In the genomic region with DNA sequence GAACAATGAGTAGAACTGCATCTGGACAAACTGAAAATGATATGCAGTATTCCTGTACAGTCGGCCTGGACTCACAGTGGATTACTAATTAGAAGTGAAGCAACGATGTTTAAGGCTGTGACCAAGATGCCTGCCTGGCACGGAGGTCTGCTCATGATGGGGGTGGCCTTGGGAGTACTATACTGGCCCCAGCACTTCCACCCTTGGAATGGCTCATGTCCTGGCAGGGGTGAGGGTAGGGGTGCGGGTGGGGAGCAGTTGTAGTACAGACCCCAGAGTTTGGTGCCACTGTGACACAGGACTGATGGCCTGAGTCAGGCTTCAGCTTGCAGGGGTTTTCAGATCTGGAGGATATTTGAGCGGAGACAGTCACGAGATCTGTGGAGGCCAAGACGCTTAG, we compare ENCODE assay signal across 20 cellular contexts. TPM values are rescaled to one million over a fixed set of nuclear protein-coding genes. Genes with fewer than 3 reads are reported as not detected.
DNase-seq lines count a peak whose midpoint lies in the region; ATAC-seq and TF ChIP-seq lines count a peak whose summit lies in the region.
"Had no signal": no experiment of that assay in that cellular context is flagged by ENCODE, and none has a peak within 500 bp of the region (broad histone marks: within the 10 kb centered on the region; RNA-seq: fewer than 3 reads in every experiment).

No MANE protein-coding gene starts in this region.

- H3K4me1 ChIP-seq in suprapubic skin: peaks cover 12% of the 10 kb centered on the region

- no peak for TF ChIP-seq POLR2A in suprapubic skin (IDR thresholded peaks at IDR 0.05)

- no peak overlapping the region for H3K4me3 ChIP-seq in suprapubic skin
- H3K4me3 ChIP-seq: GM12878, GM23338 had no signal

- no peak for DNase-seq in activated CD8-positive, alpha-beta T cell treated with anti-CD3 and anti-CD28 coated beads for 36 hours
- no peak for DNase-seq in activated CD8-positive, alpha-beta T cell treated with anti-CD3 and anti-CD28 coated beads, Interleukin-2, amount 10 ng/mL, durations not matched to agents 7 days and 5 days
- DNase-seq in T-helper 17 cell: no peak
- DNase-seq in immature natural killer cell: no peak
- no peak for DNase-seq in stimulated activated effector memory CD8-positive, alpha-beta T cell treated with anti-CD3 and anti-CD28 coated beads, Interleukin-12 subunit alpha, Interleukin-12 subunit beta, amount 100 ng/mL, for 72 hours (ENCODE audit: low spot score in 2 of 2)
- DNase-seq in type B pancreatic cell (ENCODE audit: extremely low spot score, unreplicated experiment): no peak
- no peak for DNase-seq in suprapubic skin (ENCODE audit: low spot score in 2 of 2)
- DNase-seq: DMS53; EL; HCEC 1CT; MM.1S; NCI-H1092; NCI-H2081; NCI-H748 treated with DMSO at 0.1 percent for 48 hours; NK-92 treated with Interleukin-12 subunit alpha and Interleukin-12 subunit beta, amount 100 ng/mL, for 24 hours had no signal

- H3K27me3 Mint-ChIP-seq in activated CD8-positive, alpha-beta T cell treated with anti-CD3 and anti-CD28 coated beads for 36 hours: no peaks in the 10 kb centered on the region
- no peaks in the 10 kb centered on the region for H3K27me3 Mint-ChIP-seq in activated CD8-positive, alpha-beta T cell treated with anti-CD3 and anti-CD28 coated beads, Interleukin-2, amount 10 ng/mL, durations not matched to agents 7 days and 5 days (ENCODE audit: low read depth)
- H3K27me3 Mint-ChIP-seq in T-helper 17 cell (no peaks in the 10 kb centered on the region), immature natural killer cell (ENCODE audit: low read depth in 3 of 3) (no peaks in the 10 kb centered on the region), type B pancreatic cell (no peaks in the 10 kb centered on the region)
- H3K27me3 Mint-ChIP-seq: B cell had no signal

- no peak for TF ChIP-seq EP300 in suprapubic skin (IDR thresholded peaks at IDR 0.05)

- CTCF ChIA-PET in activated CD8-positive, alpha-beta T cell treated with anti-CD3 and anti-CD28 coated beads for 36 hours (lab: Charles Lee): interaction anchor here (4.6 kb wide), 1 partner anchor 12 kb away, joined by 36 read pairs; no protein-coding TSS in a partner anchor
- CTCF ChIA-PET in activated CD8-positive, alpha-beta T cell treated with anti-CD3 and anti-CD28 coated beads, Interleukin-2, amount 10 ng/mL, durations not matched to agents 7 days and 5 days (lab: Charles Lee): interaction anchor here (1.7 kb wide), 1 partner anchor 50 kb away, joined by 3 read pairs; no protein-coding TSS in a partner anchor

- peaks cover 21% of the 10 kb centered on the region for H3K36me3 Mint-ChIP-seq in activated CD8-positive, alpha-beta T cell treated with anti-CD3 and anti-CD28 coated beads for 36 hours (ENCODE audit: low read depth)
- peaks cover 22% of the 10 kb centered on the region for H3K36me3 Mint-ChIP-seq in activated CD8-positive, alpha-beta T cell treated with anti-CD3 and anti-CD28 coated beads, Interleukin-2, amount 10 ng/mL, durations not matched to agents 7 days and 5 days (ENCODE audit: low read depth)
- peaks cover 5% of the 10 kb centered on the region for H3K36me3 Mint-ChIP-seq in T-helper 17 cell (ENCODE audit: low read depth)
- H3K36me3 Mint-ChIP-seq in immature natural killer cell: peaks cover 4% of the 10 kb centered on the region in 3 donors
- peaks cover 98% of the 10 kb centered on the region for H3K36me3 Mint-ChIP-seq in stimulated activated effector memory CD8-positive, alpha-beta T cell treated with anti-CD3 and anti-CD28 coated beads, Interleukin-12 subunit alpha, Interleukin-12 subunit beta, amount 100 ng/mL, for 72 hours
- H3K36me3 Mint-ChIP-seq in type B pancreatic cell: no peaks in the 10 kb centered on the region

- H3K27me3 ChIP-seq in suprapubic skin: no peaks in the 10 kb centered on the region

- H3K9me3 Mint-ChIP-seq in activated CD8-positive, alpha-beta T cell treated with anti-CD3 and anti-CD28 coated beads for 36 hours: no peaks in the 10 kb centered on the region
- no peaks in the 10 kb centered on the region for H3K9me3 Mint-ChIP-seq in activated CD8-positive, alpha-beta T cell treated with anti-CD3 and anti-CD28 coated beads, Interleukin-2, amount 10 ng/mL, durations not matched to agents 7 days and 5 days (ENCODE audit: insufficient read depth)
- no peaks in the 10 kb centered on the region for H3K9me3 Mint-ChIP-seq in immature natural killer cell
- H3K9me3 Mint-ChIP-seq in stimulated activated effector memory CD8-positive, alpha-beta T cell treated with anti-CD3 and anti-CD28 coated beads, Interleukin-12 subunit alpha, Interleukin-12 subunit beta, amount 100 ng/mL, for 72 hours: no peaks in the 10 kb centered on the region
- H3K9me3 Mint-ChIP-seq in type B pancreatic cell: no peaks in the 10 kb centered on the region
- H3K9me3 Mint-ChIP-seq: GM23338 had no signal

- no peak for TF ChIP-seq CTCF in activated CD8-positive, alpha-beta T cell treated with anti-CD3 and anti-CD28 coated beads for 36 hours (IDR thresholded peaks at IDR 0.05)
- TF ChIP-seq CTCF in type B pancreatic cell (conservative IDR thresholded peaks at IDR 0.05): no peak
- no peak for TF ChIP-seq CTCF in suprapubic skin (IDR thresholded peaks at IDR 0.05)

- ATAC-seq in activated CD8-positive, alpha-beta T cell treated with anti-CD3 and anti-CD28 coated beads for 36 hours: no peak
- ATAC-seq in activated CD8-positive, alpha-beta T cell treated with anti-CD3 and anti-CD28 coated beads, Interleukin-2, amount 10 ng/mL, durations not matched to agents 7 days and 5 days: no peak
- ATAC-seq in T-helper 17 cell (no peak), HG02763 (IDR thresholded peaks at IDR 0.05; ENCODE audit: unreplicated experiment) (no peak)
- no peak for ATAC-seq in stimulated activated effector memory CD8-positive, alpha-beta T cell treated with anti-CD3 and anti-CD28 coated beads, Interleukin-12 subunit alpha, Interleukin-12 subunit beta, amount 100 ng/mL, for 72 hours
- ATAC-seq: GM12878, GM23338, Right ventricle myocardium inferior had no signal

- H3K27ac ChIP-seq in suprapubic skin: no peak overlapping the region

- no peak overlapping the region for H3K4me3 Mint-ChIP-seq in activated CD8-positive, alpha-beta T cell treated with anti-CD3 and anti-CD28 coated beads for 36 hours
- H3K4me3 Mint-ChIP-seq in activated CD8-positive, alpha-beta T cell treated with anti-CD3 and anti-CD28 coated beads, Interleukin-2, amount 10 ng/mL, durations not matched to agents 7 days and 5 days: no peak overlapping the region
- H3K4me3 Mint-ChIP-seq in T-helper 17 cell: peak overlapping the region; percentile 66
- no peak overlapping the region for H3K4me3 Mint-ChIP-seq in immature natural killer cell
- H3K4me3 Mint-ChIP-seq in stimulated activated effector memory CD8-positive, alpha-beta T cell treated with anti-CD3 and anti-CD28 coated beads, Interleukin-12 subunit alpha, Interleukin-12 subunit beta, amount 100 ng/mL, for 72 hours: peak overlapping the region; percentile 50
- H3K4me3 Mint-ChIP-seq in type B pancreatic cell: no peak overlapping the region
- H3K4me3 Mint-ChIP-seq: B cell, GM23338 had no signal

- H3K4me1 Mint-ChIP-seq in activated CD8-positive, alpha-beta T cell treated with anti-CD3 and anti-CD28 coated beads for 36 hours (ENCODE audit: low read depth): peaks cover 70% of the 10 kb centered on the region
- peaks cover 25% of the 10 kb centered on the region for H3K4me1 Mint-ChIP-seq in activated CD8-positive, alpha-beta T cell treated with anti-CD3 and anti-CD28 coated beads, Interleukin-2, amount 10 ng/mL, durations not matched to agents 7 days and 5 days (ENCODE audit: low read depth)
- peaks cover 64% of the 10 kb centered on the region for H3K4me1 Mint-ChIP-seq in T-helper 17 cell
- H3K4me1 Mint-ChIP-seq in immature natural killer cell: peaks cover 80 to 100% of the 10 kb centered on the region in 2 donors
- peaks cover 82% of the 10 kb centered on the region for H3K4me1 Mint-ChIP-seq in stimulated activated effector memory CD8-positive, alpha-beta T cell treated with anti-CD3 and anti-CD28 coated beads, Interleukin-12 subunit alpha, Interleukin-12 subunit beta, amount 100 ng/mL, for 72 hours
- no peaks in the 10 kb centered on the region for H3K4me1 Mint-ChIP-seq in type B pancreatic cell (ENCODE audit: unreplicated experiment)
- H3K4me1 Mint-ChIP-seq: B cell had no signal

- POLR2A ChIA-PET in activated CD8-positive, alpha-beta T cell treated with anti-CD3 and anti-CD28 coated beads for 36 hours (lab: Charles Lee): no interaction called here
- POLR2A ChIA-PET in activated CD8-positive, alpha-beta T cell treated with anti-CD3 and anti-CD28 coated beads, Interleukin-2, amount 10 ng/mL, durations not matched to agents 7 days and 5 days (lab: Charles Lee): no interaction called here

- H3K36me3 ChIP-seq in suprapubic skin: no peaks in the 10 kb centered on the region

- H3K9me3 ChIP-seq in T-helper 17 cell (ENCODE audit: control insufficient read depth, low read length, poor library complexity, severe bottlenecking) (no peaks in the 10 kb centered on the region), suprapubic skin (no peaks in the 10 kb centered on the region)

- peak overlapping the region; percentile 14 for H3K27ac Mint-ChIP-seq in activated CD8-positive, alpha-beta T cell treated with anti-CD3 and anti-CD28 coated beads for 36 hours
- no peak overlapping the region for H3K27ac Mint-ChIP-seq in activated CD8-positive, alpha-beta T cell treated with anti-CD3 and anti-CD28 coated beads, Interleukin-2, amount 10 ng/mL, durations not matched to agents 7 days and 5 days
- peak overlapping the region; percentile 98 for H3K27ac Mint-ChIP-seq in T-helper 17 cell
- peak overlapping the region in 4 of 6 donors; percentile 29 to 72 (median 66) for H3K27ac Mint-ChIP-seq in immature natural killer cell
- peak overlapping the region; percentile 96 for H3K27ac Mint-ChIP-seq in stimulated activated effector memory CD8-positive, alpha-beta T cell treated with anti-CD3 and anti-CD28 coated beads, Interleukin-12 subunit alpha, Interleukin-12 subunit beta, amount 100 ng/mL, for 72 hours
- H3K27ac Mint-ChIP-seq in type B pancreatic cell: no peak overlapping the region
- H3K27ac Mint-ChIP-seq: B cell, GM23338 had no signal

- intact Hi-C loops in activated CD8-positive, alpha-beta T cell treated with anti-CD3 and anti-CD28 coated beads for 36 hours (cut with micrococcal nuclease): no loop called here

- WGBS in suprapubic skin: 96% methylated on average over 7 of the region's 7 CpGs

RNA-seq across cellular contexts. Expression of gene ICE2, which starts 55.1 kb away (rescaled TPM):
- 10 to 100 TPM; 74.1 to 74.5 TPM for total RNA-seq in activated CD8-positive, alpha-beta T cell treated with anti-CD3 and anti-CD28 coated beads for 36 hours
- total RNA-seq in activated CD8-positive, alpha-beta T cell treated with anti-CD3 and anti-CD28 coated beads, Interleukin-2, amount 10 ng/mL, durations not matched to agents 7 days and 5 days: 10 to 100 TPM; 71.4 to 76.3 TPM
- total RNA-seq in T-helper 17 cell (10 to 100 TPM; 32.9 to 39.8 TPM), type B pancreatic cell (ENCODE audit: low replicate concordance) (51.1 and 67.1 TPM in 2 replicates), suprapubic skin (10 to 100 TPM; 11.9 to 35.2 (median 27.2) TPM)
- polyA plus RNA-seq in immature natural killer cell: 10 to 100 TPM; 26.5 to 40.7 (median 33.4) TPM

Comparison
In these comparisons a context has a peak if more than half of its experiments do, and no peak if none do; other contexts are left out.
1. H3K27ac Mint-ChIP-seq: peak in activated CD8-positive, alpha-beta T cell treated with anti-CD3 and anti-CD28 coated beads for 36 hours (single experiment), T-helper 17 cell (single experiment), immature natural killer cell (4 of 6) and stimulated activated effector memory CD8-positive, alpha-beta T cell treated with anti-CD3 and anti-CD28 coated beads, Interleukin-12 subunit alpha, Interleukin-12 subunit beta, amount 100 ng/mL, for 72 hours (single experiment); none in activated CD8-positive, alpha-beta T cell treated with anti-CD3 and anti-CD28 coated beads, Interleukin-2, amount 10 ng/mL, durations not matched to agents 7 days and 5 days (single experiment) and type B pancreatic cell (single experiment).
2. H3K4me3 Mint-ChIP-seq: peak in T-helper 17 cell (single experiment) and stimulated activated effector memory CD8-positive, alpha-beta T cell treated with anti-CD3 and anti-CD28 coated beads, Interleukin-12 subunit alpha, Interleukin-12 subunit beta, amount 100 ng/mL, for 72 hours (single experiment); none in activated CD8-positive, alpha-beta T cell treated with anti-CD3 and anti-CD28 coated beads for 36 hours (single experiment), activated CD8-positive, alpha-beta T cell treated with anti-CD3 and anti-CD28 coated beads, Interleukin-2, amount 10 ng/mL, durations not matched to agents 7 days and 5 days (single experiment), immature natural killer cell (0 of 5) and type B pancreatic cell (single experiment).